ENCODE assay signal across 8 cellular contexts in genomic region chr12:57430931-57431566, GRCh38. TPM values are rescaled to one million over a fixed set of nuclear protein-coding genes. Genes with fewer than 3 reads are reported as not detected.
A peak's percentile ranks its signal among the peaks of the same experiment; 100 is the strongest.
DNase-seq lines count a peak whose midpoint lies in the region; ATAC-seq and TF ChIP-seq lines count a peak whose summit lies in the region.

R3HDM2 (minus strand) TSS chr12:57431043; CDS start chr12:57310428, 120,615 bp downstream.

- no peaks in the 10 kb centered on the region for H3K27me3 ChIP-seq in iPS-18a (ENCODE audit: control insufficient read depth, insufficient read depth, low read length)
- H3K27me3 ChIP-seq in skeletal muscle satellite cell (ENCODE audit: control insufficient read depth, insufficient read depth, low read length) = no peaks in the 10 kb centered on the region

- H3K36me3 ChIP-seq in iPS-18a (ENCODE audit: control insufficient read depth, low read depth, low read length) (no peaks in the 10 kb centered on the region), skeletal muscle satellite cell (ENCODE audit: insufficient read depth, low read length) (no peaks in the 10 kb centered on the region)

- H3K4me2 ChIP-seq in skeletal muscle satellite cell (ENCODE audit: low read length) = peak within 1 kb of the TSS; percentile 83

- CTCF ChIA-PET in AG04449 (lab: Yijun Ruan, JAX) = interaction anchor here (1.0 to 2.5 kb wide), 3 partner anchors 22 to 154 kb away, joined by 3 to 17 read pairs (median 3); no protein-coding TSS in a partner anchor

- H3K4me3 ChIP-seq in AG04449 (ENCODE audit: low read depth, low read length) (peak within 1 kb of the TSS; percentile 65), iPS-18a (ENCODE audit: low read length) (peak within 1 kb of the TSS; percentile 80), skeletal muscle satellite cell (ENCODE audit: low read length) (peak within 1 kb of the TSS; percentile 68)

- DNase-seq in AG04449 (ENCODE audit: low read depth, low spot score) (peak; percentile 57), NCI-H2196 treated with DMSO at 0.1 percent for 48 hours (lab: John Stamatoyannopoulos, UW; ENCODE audit: unreplicated experiment) (peak; percentile 95), T47D (ENCODE audit: low read depth in 1 of 2, low spot score in 1 of 2) (peak; percentile 98 to 99)

- H3K9me3 ChIP-seq in iPS-18a (ENCODE audit: control insufficient read depth, low read depth, low read length) = no peaks in the 10 kb centered on the region
- no peaks in the 10 kb centered on the region for H3K9me3 ChIP-seq in skeletal muscle satellite cell (replicated peaks; ENCODE audit: low read length)

- H3K27ac ChIP-seq in VCaP (peak within 1 kb of the TSS; percentile 97), iPS-18a (ENCODE audit: low read length) (peak within 1 kb of the TSS; percentile 70)

- POLR2A ChIA-PET in AG04449 (lab: Yijun Ruan, JAX) = no interaction called here

- in situ Hi-C loops in T47D (cut with HindIII; ENCODE audit: low pct_unique_long_range_greater_than_20kb, low sequenced_read_pairs) = no loop called here

- TF ChIP-seq CTCF in AG04449 (IDR thresholded peaks at IDR 0.05; ENCODE audit: insufficient read depth, low read length, missing control alignments) = peak; percentile 22
- TF ChIP-seq CTCF in VCaP (conservative IDR thresholded peaks at IDR 0.05) = no peak

- H3K4me1 ChIP-seq in iPS-18a (ENCODE audit: control insufficient read depth, low read depth, low read length) (peaks cover 10% of the 10 kb centered on the region), skeletal muscle satellite cell (ENCODE audit: control insufficient read depth, insufficient read depth, low read length) (peaks cover 11% of the 10 kb centered on the region)

- peak within 1 kb of the TSS; percentile 78 for H3K9ac ChIP-seq in iPS-18a (ENCODE audit: low read length)
- peak within 1 kb of the TSS; percentile 92 for H3K9ac ChIP-seq in skeletal muscle satellite cell (ENCODE audit: low read depth, low read length)

- ATAC-seq in GM18907 (IDR thresholded peaks at IDR 0.05; ENCODE audit: unreplicated experiment) (peak; percentile 93), HG03139 (IDR thresholded peaks at IDR 0.05; ENCODE audit: unreplicated experiment) (peak; percentile 88)

RNA-seq across cellular contexts. Expression of gene R3HDM2, which starts in this region (rescaled TPM):
- 9.0 and 11.9 TPM in 2 replicates for total RNA-seq in skeletal muscle satellite cell (2012; rRNA removed)

Comparison
In these comparisons a context has a peak if more than half of its experiments do, and no peak if none do; other contexts are left out.
1. Peak in every context shown above with its lines: DNase-seq, ATAC-seq, H3K4me3 ChIP-seq and H3K27ac ChIP-seq.